ENCODE assay signal across 9 cellular contexts in genomic region chr2:160224060-160224459, GRCh38. TPM values are rescaled to one million over a fixed set of nuclear protein-coding genes. Genes with fewer than 3 reads are reported as not detected.
DNase-seq lines count a peak whose midpoint lies in the region; ATAC-seq and TF ChIP-seq lines count a peak whose summit lies in the region.
"Had no signal": no experiment of that assay in that cellular context is flagged by ENCODE, and none has a peak within 500 bp of the region (broad histone marks: within the 10 kb centered on the region; RNA-seq: fewer than 3 reads in every experiment).

No MANE protein-coding gene starts in this region.

- TF ChIP-seq POLR2A in prostate gland (IDR thresholded peaks at IDR 0.05): no peak

- no peaks in the 10 kb centered on the region for H3K9me3 ChIP-seq in effector memory CD4-positive, alpha-beta T cell (ENCODE audit: control insufficient read depth, low read length)
- H3K9me3 ChIP-seq in prostate gland: no peaks in the 10 kb centered on the region
- H3K9me3 ChIP-seq in heart right ventricle: no peaks in the 10 kb centered on the region

- TF ChIP-seq CTCF in prostate gland (IDR thresholded peaks at IDR 0.05): no peak
- TF ChIP-seq CTCF in heart right ventricle (IDR thresholded peaks at IDR 0.05): no peak

- H3K4me1 ChIP-seq in effector memory CD4-positive, alpha-beta T cell (ENCODE audit: control insufficient read depth, insufficient read depth, low read length, poor library complexity, severe bottlenecking): no peaks in the 10 kb centered on the region
- H3K4me1 ChIP-seq in prostate gland (replicated peaks) (no peaks in the 10 kb centered on the region), heart right ventricle (peaks cover 3 to 49% (median 19%) of the 10 kb centered on the region in 9 donors)

- no peaks in the 10 kb centered on the region for H3K36me3 ChIP-seq in effector memory CD4-positive, alpha-beta T cell (ENCODE audit: control insufficient read depth, insufficient read depth, low read length)
- H3K36me3 ChIP-seq in prostate gland: no peaks in the 10 kb centered on the region
- no peaks in the 10 kb centered on the region for H3K36me3 ChIP-seq in heart right ventricle

- H3K27ac ChIP-seq in effector memory CD4-positive, alpha-beta T cell (ENCODE audit: insufficient read depth, low read length, poor library complexity, severe bottlenecking): no peak overlapping the region
- peak overlapping the region in 1 of 2 donors; percentile 46 for H3K27ac ChIP-seq in prostate gland
- H3K27ac ChIP-seq in heart right ventricle: peak overlapping the region in 1 of 10 donors; percentile 38

- intact Hi-C loops in prostate gland (cut with DNase I): no loop called here
- intact Hi-C loops in heart right ventricle (cut with DNase I): no loop called here

- H3K27me3 ChIP-seq in effector memory CD4-positive, alpha-beta T cell (replicated peaks; ENCODE audit: control insufficient read depth, insufficient read depth, low read length, poor library complexity, severe bottlenecking): no peaks in the 10 kb centered on the region
- H3K27me3 ChIP-seq in prostate gland (replicated peaks; ENCODE audit: insufficient read depth) (no peaks in the 10 kb centered on the region), heart right ventricle (no peaks in the 10 kb centered on the region)

- peak; percentile 92 for ATAC-seq in HG02798 (IDR thresholded peaks at IDR 0.05; ENCODE audit: poor library complexity, unreplicated experiment)
- no peak for ATAC-seq in heart right ventricle

- peak; percentile 21 for DNase-seq in stimulated activated naive CD4-positive, alpha-beta T cell treated with Interleukin-2 at 50 U/mL for 16 hours (lab: John Stamatoyannopoulos, UW)
- DNase-seq in stimulated activated naive CD4-positive, alpha-beta T cell (lab: John Stamatoyannopoulos, UW): no peak
- DNase-seq in RKO (ENCODE audit: low spot score) (peak; percentile 91), prostate gland (ENCODE audit: low spot score) (no peak), heart right ventricle (no peak)
- DNase-seq in effector memory CD4-positive, alpha-beta T cell: no peak
- DNase-seq in stimulated activated CD4-positive, alpha-beta T cell treated with anti-CD3 and anti-CD28 coated beads, Interleukin-2, amount 100 ng/mL, for 24 hours: peak; percentile 35 to 46

- 31% methylated on average over 3 of the region's 3 CpGs for WGBS in prostate gland
- 77 to 82% methylated on average over 3 of the region's 3 CpGs for WGBS in heart right ventricle, 2 donors

- H3K4me3 ChIP-seq in effector memory CD4-positive, alpha-beta T cell (ENCODE audit: insufficient read depth, low read depth, low read length, poor library complexity, severe bottlenecking): peak overlapping the region; percentile 2
- H3K4me3 ChIP-seq in prostate gland (no peak overlapping the region), heart right ventricle (no peak overlapping the region)

RNA-seq across cellular contexts. Expression of gene ITGB6, which starts 24.0 kb away (rescaled TPM):
- 10 to 100 TPM in 1 of 2 donors, 1 to 10 TPM in 1; 7.3 to 12.3 TPM for total RNA-seq in prostate gland
- 1 to 10 TPM in 7 of 10 donors, under 1 TPM in 3; 0.18 to 3.5 (median 1.3) TPM for total RNA-seq in heart right ventricle
- polyA plus RNA-seq in heart right ventricle: under 1 TPM; 0.09 to 0.73 TPM
- total RNA-seq: subcutaneous adipose tissue had no signal

Comparison
In these comparisons a context has a peak if more than half of its experiments do, and no peak if none do; other contexts are left out.
1. DNase-seq: peak in stimulated activated naive CD4-positive, alpha-beta T cell treated with Interleukin-2 at 50 U/mL for 16 hours (single experiment), RKO (single experiment) and stimulated activated CD4-positive, alpha-beta T cell treated with anti-CD3 and anti-CD28 coated beads, Interleukin-2, amount 100 ng/mL, for 24 hours (2 of 2); none in stimulated activated naive CD4-positive, alpha-beta T cell (0 of 6), effector memory CD4-positive, alpha-beta T cell (0 of 3), prostate gland (single experiment) and heart right ventricle (0 of 2).